Comparison of ENCODE assay signal across 8 cellular contexts in genomic region chr1:46522184-46522968, GRCh38. TPM values are rescaled to one million over a fixed set of nuclear protein-coding genes. Genes with fewer than 3 reads are reported as not detected.
DNase-seq lines count a peak whose midpoint lies in the region; ATAC-seq and TF ChIP-seq lines count a peak whose summit lies in the region.

No MANE protein-coding gene starts in this region.

- H3K9me3 Mint-ChIP-seq in naive thymus-derived CD8-positive, alpha-beta T cell, result no peaks in the 10 kb centered on the region

- no peak for TF ChIP-seq CTCF in AG09319 (IDR thresholded peaks at IDR 0.05; ENCODE audit: low read depth, low read length)
- TF ChIP-seq CTCF in RWPE1 (conservative IDR thresholded peaks at IDR 0.05; ENCODE audit: low read depth), result no peak
- TF ChIP-seq CTCF in esophagus squamous epithelium (IDR thresholded peaks at IDR 0.05), result no peak

- H3K27ac ChIP-seq in RWPE1 (peak overlapping the region; percentile 75), esophagus squamous epithelium (peak overlapping the region; percentile 60 to 77 (median 74))

- ATAC-seq in GM21619 (IDR thresholded peaks at IDR 0.05; ENCODE audit: unreplicated experiment), result peak; percentile 71
- peak; percentile 82 for ATAC-seq in sciatic nerve
- no peak for ATAC-seq in HG03378 (IDR thresholded peaks at IDR 0.05; ENCODE audit: unreplicated experiment)
- ATAC-seq in naive thymus-derived CD8-positive, alpha-beta T cell, result no peak

- H3K9me3 ChIP-seq in esophagus squamous epithelium, result no peaks in the 10 kb centered on the region

- H3K36me3 Mint-ChIP-seq in naive thymus-derived CD8-positive, alpha-beta T cell, result no peaks in the 10 kb centered on the region

- H3K4me1 ChIP-seq in esophagus squamous epithelium, result peaks cover 15 to 62% (median 22%) of the 10 kb centered on the region in 3 donors

- H3K27me3 Mint-ChIP-seq in naive thymus-derived CD8-positive, alpha-beta T cell, result peaks cover 13 to 38% (median 22%) of the 10 kb centered on the region in 5 donors

- H3K4me3 ChIP-seq in esophagus squamous epithelium, result no peak overlapping the region

- peaks cover 0 to 1% (median 0%) of the 10 kb centered on the region in 4 donors for H3K4me1 Mint-ChIP-seq in naive thymus-derived CD8-positive, alpha-beta T cell

- H3K36me3 ChIP-seq in esophagus squamous epithelium, result no peaks in the 10 kb centered on the region

- POLR2A ChIA-PET in RWPE1 (lab: Yijun Ruan, JAX; ENCODE audit: low non-redundant PET), result interaction anchor here (0.8 kb wide), 1 partner anchor 94 kb away, joined by 3 read pairs; the partner anchor contains the start of gene MOB3C
- POLR2A ChIA-PET in naive thymus-derived CD8-positive, alpha-beta T cell (lab: Charles Lee), result interaction anchor here (0.6 kb wide), 1 partner anchor 288 kb away, joined by 4 read pairs; no protein-coding TSS in a partner anchor

- intact Hi-C loops in esophagus squamous epithelium (cut with DNase I), result no loop called here
- intact Hi-C loops in sciatic nerve (cut with DNase I), result loop anchor here (10.0 kb wide), 1 partner anchor 118 kb away; no protein-coding TSS in a partner anchor

- CTCF ChIA-PET in RWPE1 (lab: Yijun Ruan, JAX), result interaction anchor here (0.6 to 2.2 kb wide), 2 partner anchors 45 to 581 kb away, joined by 5 to 14 read pairs; no protein-coding TSS in a partner anchor

- 9 to 23% methylated on average over 5 to 14 of the region's 16 CpGs for WGBS in esophagus squamous epithelium, 2 donors

- no peak overlapping the region for H3K4me3 Mint-ChIP-seq in naive thymus-derived CD8-positive, alpha-beta T cell

- DNase-seq in AG09319 (ENCODE audit: extremely low read depth, low read depth) (peak; percentile 35), RWPE1 (ENCODE audit: low spot score) (peak; percentile 26), esophagus squamous epithelium (lab: John Stamatoyannopoulos, UW) (no peak), sciatic nerve (ENCODE audit: low spot score) (no peak), NCI-H1417 treated with DMSO at 0.1 percent for 48 hours (lab: John Stamatoyannopoulos, UW) (no peak)
- DNase-seq in naive thymus-derived CD8-positive, alpha-beta T cell, result no peak

- no peak overlapping the region for H3K27ac Mint-ChIP-seq in naive thymus-derived CD8-positive, alpha-beta T cell

- no peak for TF ChIP-seq POLR2A in esophagus squamous epithelium (IDR thresholded peaks at IDR 0.05)

- H3K27me3 ChIP-seq in esophagus squamous epithelium, result peaks cover 0 to 54% (median 0%) of the 10 kb centered on the region in 4 donors

RNA-seq across cellular contexts. Expression of gene KNCN, which starts 29.1 kb away (rescaled TPM):
- total RNA-seq in esophagus squamous epithelium (not detected), sciatic nerve (not detected)
- not detected for total RNA-seq in naive thymus-derived CD8-positive, alpha-beta T cell
- not detected for polyA plus RNA-seq in naive thymus-derived CD8-positive, alpha-beta T cell

RNA-seq across cellular contexts. Expression of gene DMBX1, which starts 32.7 kb away (rescaled TPM):
- not detected for total RNA-seq in esophagus squamous epithelium
- 0.13 TPM for total RNA-seq in sciatic nerve
- total RNA-seq in naive thymus-derived CD8-positive, alpha-beta T cell, result not detected
- polyA plus RNA-seq in naive thymus-derived CD8-positive, alpha-beta T cell, result not detected

Comparison
In these comparisons a context has a peak if more than half of its experiments do, and no peak if none do; other contexts are left out.
1. DNase-seq: peak in AG09319 (single experiment) and RWPE1 (single experiment); none in esophagus squamous epithelium (single experiment), sciatic nerve (single experiment), NCI-H1417 treated with DMSO at 0.1 percent for 48 hours (single experiment) and naive thymus-derived CD8-positive, alpha-beta T cell (0 of 10).
2. ATAC-seq: peak in GM21619 (single experiment) and sciatic nerve (single experiment); none in HG03378 (single experiment) and naive thymus-derived CD8-positive, alpha-beta T cell (0 of 2).